In genomic region chr19:50477751-50478515, GRCh38 we compare ENCODE assay signal across 1 cellular context.
TF ChIP-seq lines count a peak whose summit lies in the region.

No MANE protein-coding gene starts in this region.

TF ChIP-seq in GM12878, 131 proteins besides CTCF, POLR2A, EP300 and RAD21:
- TF ChIP-seq NBN (IDR thresholded peaks at IDR 0.05) (no peak), POLR2AphosphoS5 (IDR thresholded peaks at IDR 0.05; ENCODE audit: low read length) (0 out of 2 replicates have a peak, but pooled peaks have one; percentile 16)
TF ChIP-seq in GM12878: peak in this region for 1.
